Comparison of ENCODE assay signal across 8 cellular contexts in the genomic region with DNA sequence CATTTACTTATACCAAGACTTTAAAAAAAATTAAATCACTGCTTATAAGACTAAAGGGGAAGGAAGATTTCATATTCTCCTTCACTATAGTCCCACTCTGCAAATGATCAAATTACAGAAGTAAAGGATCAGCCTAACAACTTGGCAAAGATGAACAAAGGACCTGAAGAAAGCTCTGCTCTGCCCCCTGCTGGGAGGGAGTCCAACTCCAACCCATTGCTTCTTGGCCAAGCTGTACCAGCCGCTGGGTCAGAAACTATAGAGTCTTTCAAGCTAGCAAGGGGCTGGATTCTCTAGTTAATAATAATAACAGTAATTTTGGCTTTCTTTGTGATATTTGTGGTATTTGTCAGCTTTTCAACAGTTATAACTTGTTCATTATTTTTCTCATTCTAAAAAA.
A peak's percentile ranks its signal among the peaks of the same experiment; 100 is the strongest.
DNase-seq lines count a peak whose midpoint lies in the region; ATAC-seq and TF ChIP-seq lines count a peak whose summit lies in the region.

No MANE protein-coding gene starts in this region.

- no peaks in the 10 kb centered on the region for H3K36me3 ChIP-seq in DOHH2 (ENCODE audit: control insufficient read depth, low read length)

- no peak overlapping the region for H3K27ac Mint-ChIP-seq in chondrocyte (ENCODE audit: unreplicated experiment)
- no peak overlapping the region for H3K27ac Mint-ChIP-seq in nephron

- H3F3A ChIP-seq in DOHH2 (ENCODE audit: control insufficient read depth, insufficient read depth): no peaks in the 10 kb centered on the region

- H3K4me1 ChIP-seq in DOHH2 (ENCODE audit: control insufficient read depth, low read length): no peaks in the 10 kb centered on the region

- H3K4me1 Mint-ChIP-seq in chondrocyte (ENCODE audit: low read depth) (no peaks in the 10 kb centered on the region), nephron (no peaks in the 10 kb centered on the region)

- no peaks in the 10 kb centered on the region for H3K79me2 ChIP-seq in DOHH2 (ENCODE audit: control insufficient read depth, low read length)

- H3K4me3 Mint-ChIP-seq in chondrocyte (ENCODE audit: unreplicated experiment): no peak overlapping the region
- no peak overlapping the region for H3K4me3 Mint-ChIP-seq in nephron

- peak; percentile 62 for TF ChIP-seq CTCF in DOHH2 (IDR thresholded peaks at IDR 0.05; ENCODE audit: low read depth, low read length, poor library complexity, severe bottlenecking)
- peak; percentile 76 for TF ChIP-seq CTCF in chondrocyte (IDR thresholded peaks at IDR 0.05)
- peak; percentile 51 to 60 (median 60) for TF ChIP-seq CTCF in nephron (IDR thresholded peaks at IDR 0.05; ENCODE audit: unreplicated experiment in 3 of 3)
- no peak for TF ChIP-seq CTCF in omental fat pad (IDR thresholded peaks at IDR 0.05)

- H3K27ac ChIP-seq in DOHH2 (ENCODE audit: low read depth, low read length): no peak overlapping the region

- H3K27me3 ChIP-seq in DOHH2 (ENCODE audit: control insufficient read depth, low read length): no peaks in the 10 kb centered on the region

- no peaks in the 10 kb centered on the region for H3K36me3 Mint-ChIP-seq in chondrocyte (ENCODE audit: low read depth)
- no peaks in the 10 kb centered on the region for H3K36me3 Mint-ChIP-seq in nephron (ENCODE audit: low read depth)

- H3K9me3 Mint-ChIP-seq in chondrocyte (ENCODE audit: low read depth): no peaks in the 10 kb centered on the region
- H3K9me3 Mint-ChIP-seq in nephron: no peaks in the 10 kb centered on the region

- no peaks in the 10 kb centered on the region for H3K9me2 ChIP-seq in DOHH2 (replicated peaks; ENCODE audit: control insufficient read depth, low read length)

- no peak overlapping the region for H3K4me2 ChIP-seq in DOHH2 (ENCODE audit: low read length)

- no peaks in the 10 kb centered on the region for H4K20me1 ChIP-seq in DOHH2 (ENCODE audit: control insufficient read depth, insufficient read depth, low read depth, low read length)

- H3K27me3 Mint-ChIP-seq in chondrocyte (ENCODE audit: low read depth) (peaks cover 18% of the 10 kb centered on the region), nephron (ENCODE audit: low read depth) (no peaks in the 10 kb centered on the region)

- H3K4me3 ChIP-seq in DOHH2 (ENCODE audit: low read length): no peak overlapping the region

- DNase-seq in NCI-H1694 treated with DMSO at 0.1 percent for 48 hours (lab: John Stamatoyannopoulos, UW): peak; percentile 5
- DNase-seq in chondrocyte (ENCODE audit: low spot score): no peak
- DNase-seq in amniotic stem cell (lab: John Stamatoyannopoulos, UW): no peak
- DNase-seq in omental fat pad (ENCODE audit: low spot score): no peak

- H3K9me3 ChIP-seq in DOHH2 (ENCODE audit: control insufficient read depth, insufficient read depth, low read length): no peaks in the 10 kb centered on the region

- ATAC-seq in GM21360 (IDR thresholded peaks at IDR 0.05; ENCODE audit: unreplicated experiment) (peak; percentile 77), GM21825 (IDR thresholded peaks at IDR 0.05; ENCODE audit: unreplicated experiment) (no peak), omental fat pad (ENCODE audit: low FRiP score) (no peak)

Comparison
In these comparisons a context has a peak if more than half of its experiments do, and no peak if none do; other contexts are left out.
1. CTCF ChIP-seq: peak in DOHH2 (single experiment), chondrocyte (single experiment) and nephron (3 of 3); none in omental fat pad (0 of 3).